ENCODE assay signal across 2 cellular contexts in genomic region chrX:1391370-1391706, GRCh38.
A peak's percentile ranks its signal among the peaks of the same experiment; 100 is the strongest.
TF ChIP-seq lines count a peak whose summit lies in the region.

No MANE protein-coding gene starts in this region.

TF ChIP-seq in K562, 482 proteins besides CTCF, POLR2A, EP300 and RAD21:
- TF ChIP-seq MEIS2 (IDR thresholded peaks at IDR 0.05; ENCODE audit: partially characterized antibody) (peak; percentile 57), GMEB1 (CRISPR knock-in tag; IDR thresholded peaks at IDR 0.05) (0 out of 2 replicates have a peak, but pooled peaks have one; percentile 32), ZBTB2 (IDR thresholded peaks at IDR 0.05) (peak; percentile 39; the same call in 1 of the 2 replicates), FOXM1 (IDR thresholded peaks at IDR 0.05; ENCODE audit: low read depth) (no peak), FOXM1 (CRISPR knock-in tag; IDR thresholded peaks at IDR 0.05; ENCODE audit: low read depth) (no peak), HMGXB4 (CRISPR knock-in tag; IDR thresholded peaks at IDR 0.05) (peak; percentile 40; the same call in 1 of the 2 replicates), ATF4 (CRISPR knock-in tag; IDR thresholded peaks at IDR 0.05) (no peak), TOE1 (IDR thresholded peaks at IDR 0.05; ENCODE audit: borderline replicate concordance) (no peak), TOE1 (CRISPR knock-in tag; IDR thresholded peaks at IDR 0.05; ENCODE audit: borderline replicate concordance, low read depth) (no peak), TEAD1 (CRISPR knock-in tag; IDR thresholded peaks at IDR 0.05) (0 out of 4 replicates have a peak, but pooled peaks of 1 of the 2 experiments have one; percentile 48), CCNT2 (IDR thresholded peaks at IDR 0.05; ENCODE audit: borderline replicate concordance, extremely low read depth, insufficient read length, low read depth, low read length) (peak; percentile 31), MAZ (CRISPR knock-in tag; conservative IDR thresholded peaks at IDR 0.05 in 1 of 2, IDR thresholded peaks at IDR 0.05 in 1 of 2) (0 out of 4 replicates have a peak, but pooled peaks of 1 of the 2 experiments have one; percentile 89), NRF1 (conservative IDR thresholded peaks at IDR 0.05 in 1 of 2, IDR thresholded peaks at IDR 0.05 in 1 of 2) (peak; percentile 92 to 94), E2F1 (CRISPR knock-in tag; IDR thresholded peaks at IDR 0.05) (0 out of 2 replicates have a peak, but pooled peaks have one; percentile 42), NR4A1 (CRISPR knock-in tag; IDR thresholded peaks at IDR 0.05) (no peak), NR4A1 (tag; IDR thresholded peaks at IDR 0.05) (no peak), ESRRA (IDR thresholded peaks at IDR 0.05; ENCODE audit: borderline replicate concordance, low read depth) (0 out of 2 replicates have a peak, but pooled peaks have one; percentile 24)

TF ChIP-seq in HepG2, 621 proteins besides CTCF, POLR2A, EP300 and RAD21 (continues in another document):
- TF ChIP-seq KLF16 (CRISPR knock-in tag; IDR thresholded peaks at IDR 0.05) (peak in 1 of 2 experiments; percentile 16; a peak in 1 of 4 replicates), ZBTB34 (CRISPR knock-in tag; IDR thresholded peaks at IDR 0.05) (peak; percentile 31; the same call in 1 of the 2 replicates), FOXC1 (CRISPR knock-in tag; IDR thresholded peaks at IDR 0.05; ENCODE audit: borderline replicate concordance) (no peak), ATF5 (CRISPR knock-in tag; IDR thresholded peaks at IDR 0.05; ENCODE audit: low read depth) (0 out of 2 replicates have a peak, but pooled peaks have one; percentile 22), ZNF775 (CRISPR knock-in tag; IDR thresholded peaks at IDR 0.05; ENCODE audit: borderline replicate concordance) (no peak), CSRNP2 (CRISPR knock-in tag; conservative IDR thresholded peaks at IDR 0.05; ENCODE audit: low read depth) (no peak), NR2F1 (CRISPR knock-in tag; IDR thresholded peaks at IDR 0.05) (peak in 1 of 2 experiments; percentile 39; a peak in 3 of 4 replicates), AHR (CRISPR knock-in tag; IDR thresholded peaks at IDR 0.05) (no peak), NFE2L1 (CRISPR knock-in tag; IDR thresholded peaks at IDR 0.05; ENCODE audit: borderline replicate concordance) (no peak), ZNF770 (CRISPR knock-in tag; IDR thresholded peaks at IDR 0.05) (no peak), CREB1 (IDR thresholded peaks at IDR 0.05) (no peak), CREB1 (CRISPR knock-in tag; IDR thresholded peaks at IDR 0.05) (no peak), ZMAT5 (CRISPR knock-in tag; IDR thresholded peaks at IDR 0.05; ENCODE audit: borderline replicate concordance, low read depth) (no peak), THRA (CRISPR knock-in tag; IDR thresholded peaks at IDR 0.05; ENCODE audit: borderline replicate concordance) (peak; percentile 33; the same call in 1 of the 2 replicates), ATF7 (IDR thresholded peaks at IDR 0.05) (no peak), ATF7 (CRISPR knock-in tag; IDR thresholded peaks at IDR 0.05) (no peak), KAT2B (IDR thresholded peaks at IDR 0.05; ENCODE audit: borderline replicate concordance, low read depth, low read length) (no peak), HINFP (CRISPR knock-in tag; IDR thresholded peaks at IDR 0.05; ENCODE audit: low read depth) (0 out of 2 replicates have a peak, but pooled peaks have one; percentile 21), SKI (IDR thresholded peaks at IDR 0.05; ENCODE audit: partially characterized antibody) (peak; percentile 77), CBFB (CRISPR knock-in tag; IDR thresholded peaks at IDR 0.05) (no peak; the same call in 1 of the 2 replicates), YEATS2 (CRISPR knock-in tag; IDR thresholded peaks at IDR 0.05; ENCODE audit: borderline replicate concordance) (no peak), ZNF660 (CRISPR knock-in tag; IDR thresholded peaks at IDR 0.05; ENCODE audit: borderline replicate concordance, low read depth) (no peak), BCL6 (CRISPR knock-in tag; IDR thresholded peaks at IDR 0.05) (no peak), MED1 (CRISPR knock-in tag; IDR thresholded peaks at IDR 0.05) (0 out of 2 replicates have a peak, but pooled peaks have one; percentile 60), ZNF33A (CRISPR knock-in tag; IDR thresholded peaks at IDR 0.05; ENCODE audit: borderline replicate concordance) (no peak), ZNF329 (CRISPR knock-in tag; IDR thresholded peaks at IDR 0.05; ENCODE audit: low read depth) (no peak), SAFB2 (CRISPR knock-in tag; IDR thresholded peaks at IDR 0.05; ENCODE audit: borderline replicate concordance, low read depth) (no peak), SIX1 (CRISPR knock-in tag; IDR thresholded peaks at IDR 0.05; ENCODE audit: borderline replicate concordance) (no peak), RARA (CRISPR knock-in tag; IDR thresholded peaks at IDR 0.05) (peak; percentile 73; the same call in 1 of the 2 replicates), SAP130 (CRISPR knock-in tag; IDR thresholded peaks at IDR 0.05; ENCODE audit: low read depth) (no peak), ZNF382 (CRISPR knock-in tag; IDR thresholded peaks at IDR 0.05; ENCODE audit: borderline replicate concordance) (no peak), NFKBIZ (CRISPR knock-in tag; IDR thresholded peaks at IDR 0.05) (0 out of 2 replicates have a peak, but pooled peaks have one; percentile 39), ZNF280B (CRISPR knock-in tag; IDR thresholded peaks at IDR 0.05; ENCODE audit: borderline replicate concordance) (no peak), ZNF713 (CRISPR knock-in tag; IDR thresholded peaks at IDR 0.05) (no peak), ZSCAN21 (CRISPR knock-in tag; IDR thresholded peaks at IDR 0.05; ENCODE audit: borderline replicate concordance) (no peak), ZNF18 (CRISPR knock-in tag; IDR thresholded peaks at IDR 0.05; ENCODE audit: insufficient replicate concordance) (peak; percentile 39), FOXA3 (CRISPR knock-in tag; IDR thresholded peaks at IDR 0.05) (no peak), PHB2 (IDR thresholded peaks at IDR 0.05; ENCODE audit: partially characterized antibody) (no peak), TOE1 (CRISPR knock-in tag; IDR thresholded peaks at IDR 0.05) (no peak), SMAD3 (CRISPR knock-in tag; IDR thresholded peaks at IDR 0.05) (no peak), MTERF4 (CRISPR knock-in tag; IDR thresholded peaks at IDR 0.05) (no peak), ZSCAN29 (CRISPR knock-in tag; conservative IDR thresholded peaks at IDR 0.05) (0 out of 2 replicates have a peak, but pooled peaks have one; percentile 25), DMAP1 (CRISPR knock-in tag; IDR thresholded peaks at IDR 0.05) (no peak)
